In genomic region chr7:37368540-37368939, GRCh38 we compare ENCODE assay signal across 28 cellular contexts.
"Had no signal": no experiment of that assay in that cellular context is flagged by ENCODE, and none has a peak within 500 bp of the region (broad histone marks: within the 10 kb centered on the region; RNA-seq: fewer than 3 reads in every experiment).

No MANE protein-coding gene starts in this region.

- H3K27ac ChIP-seq: RWPE1, SJCRH30 had no signal

- H3K9me3 Mint-ChIP-seq: central memory CD8-positive, alpha-beta T cell had no signal

- H3K9ac ChIP-seq: SK-N-SH had no signal

- H3K4me3 ChIP-seq: K562, Peyer's patch, SJCRH30 had no signal

- H3K27ac Mint-ChIP-seq: activated CD8-positive, alpha-beta T cell treated with anti-CD3 and anti-CD28 coated beads, Interleukin-2, amount 10 ng/mL, durations not matched to agents 7 days and 5 days; brain; T-helper 1 cell treated with Interleukin-12 subunit alpha and Interleukin-12 subunit beta and Interleukin-4 antibody, amounts not matched to agents 30 μg/mL and 1 μg/mL, for 36 hours; WTC11 had no signal

- ATAC-seq: activated CD8-positive, alpha-beta T cell treated with anti-CD3 and anti-CD28 coated beads, Interleukin-2, amount 10 ng/mL, durations not matched to agents 7 days and 5 days; K562; WTC11 had no signal

- H3K27me3 ChIP-seq: Peyer's patch, SJCRH30 had no signal

- H3K9me3 ChIP-seq: Peyer's patch, SJCRH30 had no signal

- H3K27me3 Mint-ChIP-seq: brain; central memory CD8-positive, alpha-beta T cell had no signal

- H3K4me1 Mint-ChIP-seq: brain had no signal

- H3K4me3 Mint-ChIP-seq: activated CD8-positive, alpha-beta T cell treated with anti-CD3 and anti-CD28 coated beads, Interleukin-2, amount 10 ng/mL, durations not matched to agents 7 days and 5 days; brain; central memory CD8-positive, alpha-beta T cell; T-helper 1 cell treated with Interleukin-12 subunit alpha and Interleukin-12 subunit beta and Interleukin-4 antibody, amounts not matched to agents 30 μg/mL and 1 μg/mL, for 36 hours; WTC11 had no signal

- H3K4me1 ChIP-seq: Peyer's patch, SJCRH30 had no signal

- H3K36me3 ChIP-seq: Peyer's patch, SJCRH30 had no signal

- DNase-seq: activated CD4-positive, alpha-beta T cell treated with anti-CD3 and anti-CD28 coated beads for 48 hours; activated CD4-positive, alpha-beta T cell treated with anti-CD3 and anti-CD28 coated beads, Interleukin-2, amount 50 U/mL, for 4 hours; activated CD4-positive, CD25-positive, alpha-beta regulatory T cell treated with anti-CD3 and anti-CD28 coated beads, Interleukin-2, amount 50 U/mL, for 72 hours; activated CD8-positive, alpha-beta memory T cell treated with anti-CD3 and anti-CD28 coated beads, Interleukin-2, amount 50 U/mL, for 48 hours; activated CD8-positive, alpha-beta T cell treated with anti-CD3 and anti-CD28 coated beads, Interleukin-2, amount 10 ng/mL, durations not matched to agents 7 days and 5 days; activated effector memory CD4-positive, alpha-beta T cell treated with Interleukin-2 at 50 U/mL for 16 hours; activated naive CD4-positive, alpha-beta T cell; activated T-cell treated with anti-CD3 and anti-CD28 coated beads, Interleukin-2, amount 50 U/mL, for 1 hour; amniotic stem cell; Karpas-422; NCI-H1105 treated with DMSO at 0.1 percent for 48 hours; NCI-H1436 treated with DMSO at 0.1 percent for 48 hours; NCI-H187; NCI-H2081; NCI-H446; NCI-H524; Peyer's patch; Right ventricle myocardium superior; SJCRH30; SK-N-SH; T-helper 9 cell had no signal

- H3K4me2 ChIP-seq: SK-N-SH had no signal

- FAIRE-seq: astrocyte, K562 had no signal

- H3K36me3 Mint-ChIP-seq: WTC11 had no signal
